Comparison of ENCODE assay signal across 10 cellular contexts in genomic region chr2:219440388-219441256, GRCh38. TPM values are rescaled to one million over a fixed set of nuclear protein-coding genes. Genes with fewer than 3 reads are reported as not detected.
DNase-seq lines count a peak whose midpoint lies in the region; ATAC-seq and TF ChIP-seq lines count a peak whose summit lies in the region.
"Had no signal": no experiment of that assay in that cellular context is flagged by ENCODE, and none has a peak within 500 bp of the region (broad histone marks: within the 10 kb centered on the region; RNA-seq: fewer than 3 reads in every experiment).

No MANE protein-coding gene starts in this region.

- H4K20me1 ChIP-seq in BLaER1 = no peaks in the 10 kb centered on the region
- no peaks in the 10 kb centered on the region for H4K20me1 ChIP-seq in IMR-90 (ENCODE audit: insufficient read depth, low read length)
- no peaks in the 10 kb centered on the region for H4K20me1 ChIP-seq in mammary epithelial cell (ENCODE audit: insufficient read depth, low read length)

- no peak for TF ChIP-seq POLR2A in IMR-90 (IDR thresholded peaks at IDR 0.05; ENCODE audit: low read depth, low read length)
- TF ChIP-seq POLR2A in prostate gland (IDR thresholded peaks at IDR 0.05) = no peak

- H3K9me1 ChIP-seq in IMR-90 (ENCODE audit: insufficient read depth, low read length) = peaks cover 15% of the 10 kb centered on the region

- H3K14ac ChIP-seq in IMR-90 (replicated peaks; ENCODE audit: low read depth, low read length) = no peak overlapping the region

- H2BK20ac ChIP-seq in IMR-90 (ENCODE audit: low read depth, low read length) = no peak overlapping the region

- H2AK5ac ChIP-seq in IMR-90 (ENCODE audit: low read depth, low read length) = peak overlapping the region; percentile 95; the same call in 1 of the 2 replicates

- H2BK120ac ChIP-seq in IMR-90 (ENCODE audit: low read depth, low read length) = no peak overlapping the region

- H3K23ac ChIP-seq in IMR-90 (ENCODE audit: low read depth, low read length) = no peak overlapping the region

- in situ Hi-C loops in IMR-90 (cut with MboI; ENCODE audit: low sequenced_read_pairs) (no loop called here), mammary epithelial cell (cut with MboI; ENCODE audit: low sequenced_read_pairs in 2 of 2) (no loop called here)

- WGBS in IMR-90 (ENCODE audit: extremely low coverage in 2 of 2, insufficient read length in 1 of 2), 2 experiments = 96% methylated on average over 3 of the region's 6 CpGs; no CpG with 5 or more reads in 1 of the 2 experiments
- 95% methylated on average over 6 of the region's 6 CpGs for WGBS in mammary epithelial cell (ENCODE audit: low coverage, missing lambda C conversion rate)
- WGBS in prostate gland = 82% methylated on average over 6 of the region's 6 CpGs

- H3K4me3 Mint-ChIP-seq in naive thymus-derived CD8-positive, alpha-beta T cell = peak overlapping the region; percentile 68 to 91 (median 84)

- H3K79me1 ChIP-seq in IMR-90 (ENCODE audit: low read depth in 1 of 2, low read length in 2 of 2) = peaks cover 18 to 24% of the 10 kb centered on the region in 2 experiments

- peak overlapping the region; percentile 83 for H4K5ac ChIP-seq in IMR-90 (ENCODE audit: low read depth, low read length)

- intact Hi-C loops in IMR-90 (cut with micrococcal nuclease) (no loop called here), mammary epithelial cell (cut with micrococcal nuclease) (loop anchor here (5.0 kb wide), 1 partner anchor 57 kb away; the partner anchor contains the start of gene GMPPA), prostate gland (cut with DNase I) (no loop called here)

- H3K4me3 ChIP-seq in BLaER1 (no peak overlapping the region), IMR-90 (ENCODE audit: insufficient read depth, low read depth, low read length) (no peak overlapping the region), mammary epithelial cell (replicated peaks in 1 of 3; ENCODE audit: insufficient read depth in 1 of 3, low read depth in 2 of 3, low read length in 3 of 3) (peak overlapping the region in 1 of 3 experiments; percentile 63), prostate gland (no peak overlapping the region)

- peaks cover 19% of the 10 kb centered on the region for H3K79me2 ChIP-seq in mammary epithelial cell (ENCODE audit: insufficient read depth, low read length)

- peak overlapping the region; percentile 16 for H2AK9ac ChIP-seq in IMR-90 (replicated peaks; ENCODE audit: low read depth, low read length, poor library complexity)

- dilution Hi-C loops in IMR-90 (cut with HindIII; ENCODE audit: low sequenced_read_pairs, unreplicated experiment) = no loop called here
- dilution Hi-C loops in mammary epithelial cell (cut with HindIII; ENCODE audit: low sequenced_read_pairs) = no loop called here

- H3K36me3 Mint-ChIP-seq in naive thymus-derived CD8-positive, alpha-beta T cell = no peaks in the 10 kb centered on the region

- BruUV-seq in IMR-90 (replicated peaks; lab: Mats Ljungman, UMichigan) (no TSS peak), mammary epithelial cell (replicated peaks; lab: Mats Ljungman, UMichigan) (no TSS peak)

- peak overlapping the region; percentile 90 to 94; a peak in 3 of 4 replicates for H4K8ac ChIP-seq in IMR-90 (ENCODE audit: low read depth in 2 of 2, low read length in 2 of 2)

- TF ChIP-seq CTCF in IMR-90 (conservative IDR thresholded peaks at IDR 0.05; ENCODE audit: low read depth, low read length) = no peak
- no peak for TF ChIP-seq CTCF in mammary epithelial cell (conservative IDR thresholded peaks at IDR 0.05 in 1 of 2, IDR thresholded peaks at IDR 0.05 in 1 of 2; ENCODE audit: extremely low read depth in 1 of 2, insufficient read depth in 1 of 2, low read depth in 1 of 2, low read length in 2 of 2)
- TF ChIP-seq CTCF in prostate gland (IDR thresholded peaks at IDR 0.05) = no peak

- no peaks in the 10 kb centered on the region for H3K9me3 ChIP-seq in BLaER1
- H3K9me3 ChIP-seq in IMR-90 (ENCODE audit: control insufficient read depth, insufficient read depth, low read length) = no peaks in the 10 kb centered on the region
- H3K9me3 ChIP-seq in mammary epithelial cell (replicated peaks; ENCODE audit: insufficient read depth, low read length) = no peaks in the 10 kb centered on the region
- H3K9me3 ChIP-seq in prostate gland = no peaks in the 10 kb centered on the region

- H3K9ac ChIP-seq in BLaER1 = no peak overlapping the region
- peak overlapping the region; percentile 7 for H3K9ac ChIP-seq in IMR-90 (ENCODE audit: low read depth, low read length)
- no peak overlapping the region for H3K9ac ChIP-seq in mammary epithelial cell (ENCODE audit: insufficient read depth, low read length)

- peak overlapping the region; percentile 88; the same call in 1 of the 2 replicates for H4K91ac ChIP-seq in IMR-90 (ENCODE audit: insufficient read depth, low read depth, low read length)

- peak overlapping the region; percentile 5; the same call in 1 of the 2 replicates for H3K18ac ChIP-seq in IMR-90 (ENCODE audit: low read depth, low read length)

- H3K4me2 ChIP-seq in BLaER1 = peak overlapping the region; percentile 86; the same call in 1 of the 2 replicates
- peak overlapping the region; percentile 96 for H3K4me2 ChIP-seq in IMR-90 (ENCODE audit: low read depth, low read length)
- H3K4me2 ChIP-seq in mammary epithelial cell (ENCODE audit: insufficient read depth, low read depth, low read length) = peak overlapping the region; percentile 90

- DNase-seq in IMR-90 (peak; percentile 25), mammary epithelial cell (peak; percentile 54), prostate gland (ENCODE audit: low spot score) (no peak), iPS-NIHi11 (ENCODE audit: low spot score) (no peak)
- DNase-seq in naive thymus-derived CD8-positive, alpha-beta T cell = no peak
- DNase-seq: cortex of kidney, MM.1S had no signal

- POLR2A ChIA-PET in IMR-90 (lab: Charles Lee; ENCODE audit: unreplicated experiment) = no interaction called here
- POLR2A ChIA-PET in naive thymus-derived CD8-positive, alpha-beta T cell (lab: Charles Lee) = interaction anchor here (0.6 to 2.0 kb wide), 4 partner anchors 9 to 103 kb away, joined by 3 to 5 read pairs (median 3); partner anchors contain the start of genes CHPF, DNPEP and TMEM198

- peak overlapping the region; percentile 2; the same call in 1 of the 3 replicates for H2BK15ac ChIP-seq in IMR-90 (ENCODE audit: low read depth, low read length)

- no peak for TF ChIP-seq RAD21 in IMR-90 (IDR thresholded peaks at IDR 0.05; ENCODE audit: low read length)

- H3K9me3 Mint-ChIP-seq in naive thymus-derived CD8-positive, alpha-beta T cell = no peaks in the 10 kb centered on the region

- H3K27me3 ChIP-seq in BLaER1 (peaks cover 10% of the 10 kb centered on the region), IMR-90 (ENCODE audit: control insufficient read depth, insufficient read depth, low read length) (no peaks in the 10 kb centered on the region; the same call in 1 of the 2 replicates), mammary epithelial cell (ENCODE audit: insufficient read depth, low read length) (no peaks in the 10 kb centered on the region), prostate gland (replicated peaks; ENCODE audit: insufficient read depth) (no peaks in the 10 kb centered on the region)

- peak overlapping the region; percentile 86 for H2AFZ ChIP-seq in IMR-90 (replicated peaks; ENCODE audit: low read length, poor library complexity)
- peak overlapping the region; percentile 77 for H2AFZ ChIP-seq in mammary epithelial cell (ENCODE audit: low read depth, low read length)

- no peak overlapping the region for H3K27ac ChIP-seq in BLaER1
- no peak overlapping the region for H3K27ac ChIP-seq in IMR-90 (ENCODE audit: insufficient read depth, low read length)
- no peak overlapping the region for H3K27ac ChIP-seq in mammary epithelial cell (ENCODE audit: insufficient read depth, low read depth, low read length)
- peak overlapping the region in 1 of 2 donors; percentile 77 for H3K27ac ChIP-seq in prostate gland

- H3K4me1 Mint-ChIP-seq in naive thymus-derived CD8-positive, alpha-beta T cell = peaks cover 11 to 31% (median 20%) of the 10 kb centered on the region in 4 donors

- peaks cover 0 to 19% (median 3%) of the 10 kb centered on the region in 5 donors for H3K27me3 Mint-ChIP-seq in naive thymus-derived CD8-positive, alpha-beta T cell

- ATAC-seq in IMR-90 (ENCODE audit: low read depth) (peak; percentile 7; the same call in 1 of the 2 replicates), GM21723 (IDR thresholded peaks at IDR 0.05; ENCODE audit: unreplicated experiment) (no peak), HG03095 (IDR thresholded peaks at IDR 0.05; ENCODE audit: unreplicated experiment) (no peak)
- ATAC-seq in naive thymus-derived CD8-positive, alpha-beta T cell = peak in 1 of 2 donors; percentile 26

- CTCF ChIA-PET in IMR-90 (lab: Yijun Ruan, JAX) (interaction anchor here (1.1 to 1.9 kb wide), 2 partner anchors 19 to 89 kb away, joined by 5 to 6 read pairs; no protein-coding TSS in a partner anchor), mammary epithelial cell (lab: Charles Lee; ENCODE audit: low non-redundant PET) (no interaction called here)

- no peak overlapping the region for H3K56ac ChIP-seq in IMR-90 (ENCODE audit: extremely low read depth, insufficient read depth, low read length)

- peaks cover 41% of the 10 kb centered on the region for H3K4me1 ChIP-seq in BLaER1
- peaks cover 24% of the 10 kb centered on the region for H3K4me1 ChIP-seq in IMR-90 (ENCODE audit: control insufficient read depth, insufficient read depth, low read length)
- peaks cover 41% of the 10 kb centered on the region for H3K4me1 ChIP-seq in mammary epithelial cell (ENCODE audit: insufficient read depth, low read length)
- H3K4me1 ChIP-seq in prostate gland (replicated peaks) = no peaks in the 10 kb centered on the region

- H2BK5ac ChIP-seq in IMR-90 (ENCODE audit: low read depth, low read length, poor library complexity, severe bottlenecking) = peak overlapping the region; percentile 56

- peak overlapping the region in 7 of 10 donors; percentile 15 to 77 (median 49) for H3K27ac Mint-ChIP-seq in naive thymus-derived CD8-positive, alpha-beta T cell

- H3K36me3 ChIP-seq in BLaER1 (no peaks in the 10 kb centered on the region), IMR-90 (ENCODE audit: control insufficient read depth, insufficient read depth, low read length) (peaks cover 12% of the 10 kb centered on the region; the same call in 1 of the 2 replicates), mammary epithelial cell (ENCODE audit: insufficient read depth, low read length) (no peaks in the 10 kb centered on the region), prostate gland (no peaks in the 10 kb centered on the region)

- peak overlapping the region; percentile 93 for H3K4ac ChIP-seq in IMR-90 (ENCODE audit: low read depth, low read length)

RNA-seq across cellular contexts. Expression of gene SPEG, which starts 6.0 kb away (rescaled TPM):
- total RNA-seq in IMR-90 (2012; rRNA removed) (6.8 and 7.8 TPM in 2 replicates), mammary epithelial cell (10 to 100 TPM; 47.2 to 77.6 TPM), prostate gland (10 to 100 TPM; 30.7 to 53.4 TPM)
- polyA plus RNA-seq in IMR-90 (2012; rRNA removed) (81.6 and 109 TPM in 2 replicates), mammary epithelial cell (33.4 TPM)
- 37.7 and 53.1 TPM in 2 replicates for polyA plus RNA-seq in IMR-90 (2012; cell fraction: cytosol; rRNA removed)
- 492 and 808 TPM in 2 replicates for polyA plus RNA-seq in IMR-90 (2012; cell fraction: nucleus; rRNA removed; ENCODE audit: low replicate concordance)
- polyA minus RNA-seq in mammary epithelial cell = 34.6 TPM
- total RNA-seq in naive thymus-derived CD8-positive, alpha-beta T cell = 10 to 100 TPM; 20.3 to 22.5 TPM
- 1 to 10 TPM; 1.6 to 3.0 (median 2.7) TPM for polyA plus RNA-seq in naive thymus-derived CD8-positive, alpha-beta T cell

RNA-seq across cellular contexts. Expression of gene DES, which starts 22.4 kb away (rescaled TPM):
- total RNA-seq in IMR-90 (2012; rRNA removed) (3.3 and 4.3 TPM in 2 replicates), mammary epithelial cell (under 1 TPM in 1 of 2 donors, not detected in 1; 0.33 TPM), prostate gland (1,000 to 10,000 TPM; 1,584 to 1,742 TPM)
- polyA plus RNA-seq in IMR-90 (2012; rRNA removed) (4.0 and 4.9 TPM in 2 replicates), mammary epithelial cell (0.07 TPM)
- polyA plus RNA-seq in IMR-90 (2012; cell fraction: cytosol; rRNA removed) = 3.4 and 4.1 TPM in 2 replicates
- 3.2 TPM in 2 replicates for polyA plus RNA-seq in IMR-90 (2012; cell fraction: nucleus; rRNA removed; ENCODE audit: low replicate concordance)
- not detected for polyA minus RNA-seq in mammary epithelial cell
- not detected for total RNA-seq in naive thymus-derived CD8-positive, alpha-beta T cell
- not detected for polyA plus RNA-seq in naive thymus-derived CD8-positive, alpha-beta T cell

RNA-seq across cellular contexts. Expression of gene DNPEP, which starts 52.9 kb away (rescaled TPM):
- total RNA-seq in IMR-90 (2012; rRNA removed) (74.7 and 89.4 TPM in 2 replicates), mammary epithelial cell (10 to 100 TPM; 49.5 to 58.5 TPM), prostate gland (10 to 100 TPM; 54.1 to 82.4 TPM)
- polyA plus RNA-seq in IMR-90 (2012; rRNA removed) (74.2 and 75.1 TPM in 2 replicates), mammary epithelial cell (56.4 TPM)
- 40.9 and 81.3 TPM in 2 replicates for polyA plus RNA-seq in IMR-90 (2012; cell fraction: cytosol; rRNA removed)
- 134 and 230 TPM in 2 replicates for polyA plus RNA-seq in IMR-90 (2012; cell fraction: nucleus; rRNA removed; ENCODE audit: low replicate concordance)
- polyA minus RNA-seq in mammary epithelial cell = 123 TPM
- 10 to 100 TPM; 81.9 to 89.1 TPM for total RNA-seq in naive thymus-derived CD8-positive, alpha-beta T cell
- 10 to 100 TPM; 51.2 to 62.6 (median 53.1) TPM for polyA plus RNA-seq in naive thymus-derived CD8-positive, alpha-beta T cell

RNA-seq across cellular contexts. Expression of gene GMPPA, which starts 58.1 kb away (rescaled TPM):
- total RNA-seq in IMR-90 (2012; rRNA removed) (93.0 and 103 TPM in 2 replicates), mammary epithelial cell (10 to 100 TPM; 37.8 to 50.1 TPM), prostate gland (10 to 100 TPM; 41.2 to 53.8 TPM)
- polyA plus RNA-seq in IMR-90 (2012; rRNA removed) (124 and 134 TPM in 2 replicates), mammary epithelial cell (69.6 TPM)
- 73.7 and 110 TPM in 2 replicates for polyA plus RNA-seq in IMR-90 (2012; cell fraction: cytosol; rRNA removed)
- 322 and 367 TPM in 2 replicates for polyA plus RNA-seq in IMR-90 (2012; cell fraction: nucleus; rRNA removed; ENCODE audit: low replicate concordance)
- 90.8 TPM for polyA minus RNA-seq in mammary epithelial cell
- total RNA-seq in naive thymus-derived CD8-positive, alpha-beta T cell = 10 to 100 TPM; 22.5 to 26.9 TPM
- polyA plus RNA-seq in naive thymus-derived CD8-positive, alpha-beta T cell = 10 to 100 TPM; 12.1 to 22.0 (median 17.0) TPM

Comparison
In these comparisons a context has a peak if more than half of its experiments do, and no peak if none do; other contexts are left out.
1. DNase-seq: peak in IMR-90 (single experiment) and mammary epithelial cell (single experiment); none in naive thymus-derived CD8-positive, alpha-beta T cell (0 of 10), prostate gland (single experiment) and iPS-NIHi11 (single experiment).
2. RNA of gene DES, which starts 22.4 kb away (total RNA-seq): 1,584 to 1,742 TPM in prostate gland; 3.3 to 4.3 TPM in IMR-90, 0.33 TPM in mammary epithelial cell and not detected in naive thymus-derived CD8-positive, alpha-beta T cell; every median in the first group is over 100 times any median in the second.
3. Peak in every context shown above with its lines, with median percentiles within 50 percentile points of each other: H3K4me2 ChIP-seq.